1 cellular context compared by ENCODE assay signal in genomic region chr19:2654585-2654861, GRCh38.
TF ChIP-seq lines count a peak whose summit lies in the region.

No MANE protein-coding gene starts in this region.

TF ChIP-seq in H1, 55 proteins besides CTCF, POLR2A, EP300 and RAD21 (continued from another document):
- no peak for TF ChIP-seq CHD7 (IDR thresholded peaks at IDR 0.05; ENCODE audit: insufficient replicate concordance, low read length)
- TF ChIP-seq MAX (IDR thresholded peaks at IDR 0.05), result no peak
- no peak for TF ChIP-seq E2F6 (IDR thresholded peaks at IDR 0.05)
- TF ChIP-seq POU5F1 (IDR thresholded peaks at IDR 0.05; ENCODE audit: low read depth, low read length), result no peak
- TF ChIP-seq RXRA (IDR thresholded peaks at IDR 0.05; ENCODE audit: insufficient read depth, low read depth, low read length), result no peak
- TF ChIP-seq ATF3 (IDR thresholded peaks at IDR 0.05; ENCODE audit: insufficient read depth, low read depth, low read length), result no peak
- no peak for TF ChIP-seq FOSL1 (IDR thresholded peaks at IDR 0.05; ENCODE audit: insufficient read depth, low read depth, low read length)
- no peak for TF ChIP-seq KDM4A (IDR thresholded peaks at IDR 0.05; ENCODE audit: low read depth, low read length, severe bottlenecking)
